34 cellular contexts compared by ENCODE assay signal in genomic region chr10:996031-996430, GRCh38. TPM values are rescaled to one million over a fixed set of nuclear protein-coding genes. Genes with fewer than 3 reads are reported as not detected.
"Had no signal": no experiment of that assay in that cellular context is flagged by ENCODE, and none has a peak within 500 bp of the region (broad histone marks: within the 10 kb centered on the region; RNA-seq: fewer than 3 reads in every experiment).

No MANE protein-coding gene starts in this region.

- H3K9me3 ChIP-seq: esophagus squamous epithelium, heart right ventricle, mucosa of descending colon, suprapubic skin, vagina had no signal

- H3K4me1 ChIP-seq: heart right ventricle, neural progenitor cell, parathyroid adenoma, suprapubic skin, vagina had no signal

- H3K27me3 ChIP-seq: esophagus squamous epithelium, heart right ventricle, neural progenitor cell, suprapubic skin, vagina had no signal

- DNase-seq: cortex of kidney; effector memory CD8-positive, alpha-beta T cell; erythroblast; esophagus squamous epithelium; foreskin melanocyte; glutamatergic neuron; heart right ventricle; hippocampal formation; left cardiac atrium; mucosa of descending colon; naive B cell; stimulated activated CD4-positive, alpha-beta T cell treated with anti-CD3 and anti-CD28 coated beads, Interleukin-12 subunit alpha, Interleukin-12 subunit beta, amount 100 ng/mL, for 4 hours; stimulated activated CD4-positive, alpha-beta T cell treated with anti-CD3 and anti-CD28 coated beads, Interleukin-1b, Interleukin-23, amount 100 ng/mL, for 48 hours; stimulated activated CD4-positive, alpha-beta T cell treated with anti-CD3 and anti-CD28 coated beads, Interleukin-4, amount 100 ng/mL, for 1 hour; stimulated activated CD8-positive, alpha-beta memory T cell treated with anti-CD3 and anti-CD28 coated beads, Interleukin-4, amount 100 ng/mL, for 48 hours; stimulated activated naive CD4-positive, alpha-beta T cell; stimulated activated naive CD8-positive, alpha-beta T cell treated with anti-CD3 and anti-CD28 coated beads, Interleukin-15, amount 100 ng/mL, for 72 hours; trophoblast cell had no signal

- H3K9ac ChIP-seq: neural progenitor cell, parathyroid adenoma had no signal

- H3K27ac ChIP-seq: esophagus squamous epithelium, heart right ventricle, neural progenitor cell, parathyroid adenoma, suprapubic skin, vagina had no signal

- ATAC-seq: effector memory CD8-positive, alpha-beta T cell; heart right ventricle; left cardiac atrium; mucosa of descending colon; natural killer cell treated with Interleukin-12 subunit alpha and Interleukin-12 subunit beta and Interleukin-15 and Interleukin-18, amount 100 ng/mL, for 72 hours; sciatic nerve; stimulated activated naive CD8-positive, alpha-beta T cell treated with anti-CD3 and anti-CD28 coated beads, Interleukin-15, amount 100 ng/mL, for 72 hours had no signal

- H3K4me3 ChIP-seq: esophagus squamous epithelium, heart right ventricle, lung, mucosa of descending colon, neural progenitor cell, smooth muscle cell, suprapubic skin, vagina had no signal

- H2AFZ ChIP-seq: neural progenitor cell, parathyroid adenoma had no signal

- H3K4me2 ChIP-seq: neural progenitor cell, smooth muscle cell had no signal

- FAIRE-seq: endometrium, islet of Langerhans had no signal

RNA-seq across cellular contexts. Expression of gene IDI2, which starts 29.6 kb away (rescaled TPM):
- total RNA-seq: dermis microvascular lymphatic vessel endothelial cell; esophagus squamous epithelium; left cardiac atrium; liver; mesothelial cell of epicardium; mucosa of descending colon; natural killer cell treated with Interleukin-12 subunit alpha and Interleukin-12 subunit beta and Interleukin-15 and Interleukin-18, amount 100 ng/mL, for 72 hours; osteoblast; progenitor cell of endocrine pancreas; sciatic nerve; smooth muscle cell; suprapubic skin; ureter; vagina had no signal
- polyA plus RNA-seq: liver, smooth muscle cell had no signal
